2 cellular contexts compared by ENCODE assay signal in genomic region chr5:38265546-38266179, GRCh38.
TF ChIP-seq lines count a peak whose summit lies in the region.

No MANE protein-coding gene starts in this region.

TF ChIP-seq in GM23338, 12 proteins besides CTCF, POLR2A, EP300 and RAD21 (continued from another document):
- TF ChIP-seq, protein P1, sequence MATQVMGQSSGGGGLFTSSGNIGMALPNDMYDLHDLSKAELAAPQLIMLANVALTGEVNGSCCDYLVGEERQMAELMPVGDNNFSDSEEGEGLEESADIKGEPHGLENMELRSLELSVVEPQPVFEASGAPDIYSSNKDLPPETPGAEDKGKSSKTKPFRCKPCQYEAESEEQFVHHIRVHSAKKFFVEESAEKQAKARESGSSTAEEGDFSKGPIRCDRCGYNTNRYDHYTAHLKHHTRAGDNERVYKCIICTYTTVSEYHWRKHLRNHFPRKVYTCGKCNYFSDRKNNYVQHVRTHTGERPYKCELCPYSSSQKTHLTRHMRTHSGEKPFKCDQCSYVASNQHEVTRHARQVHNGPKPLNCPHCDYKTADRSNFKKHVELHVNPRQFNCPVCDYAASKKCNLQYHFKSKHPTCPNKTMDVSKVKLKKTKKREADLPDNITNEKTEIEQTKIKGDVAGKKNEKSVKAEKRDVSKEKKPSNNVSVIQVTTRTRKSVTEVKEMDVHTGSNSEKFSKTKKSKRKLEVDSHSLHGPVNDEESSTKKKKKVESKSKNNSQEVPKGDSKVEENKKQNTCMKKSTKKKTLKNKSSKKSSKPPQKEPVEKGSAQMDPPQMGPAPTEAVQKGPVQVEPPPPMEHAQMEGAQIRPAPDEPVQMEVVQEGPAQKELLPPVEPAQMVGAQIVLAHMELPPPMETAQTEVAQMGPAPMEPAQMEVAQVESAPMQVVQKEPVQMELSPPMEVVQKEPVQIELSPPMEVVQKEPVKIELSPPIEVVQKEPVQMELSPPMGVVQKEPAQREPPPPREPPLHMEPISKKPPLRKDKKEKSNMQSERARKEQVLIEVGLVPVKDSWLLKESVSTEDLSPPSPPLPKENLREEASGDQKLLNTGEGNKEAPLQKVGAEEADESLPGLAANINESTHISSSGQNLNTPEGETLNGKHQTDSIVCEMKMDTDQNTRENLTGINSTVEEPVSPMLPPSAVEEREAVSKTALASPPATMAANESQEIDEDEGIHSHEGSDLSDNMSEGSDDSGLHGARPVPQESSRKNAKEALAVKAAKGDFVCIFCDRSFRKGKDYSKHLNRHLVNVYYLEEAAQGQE (IDR thresholded peaks at IDR 0.05; ENCODE audit: unreplicated experiment) = no peak
- TF ChIP-seq, protein P2, sequence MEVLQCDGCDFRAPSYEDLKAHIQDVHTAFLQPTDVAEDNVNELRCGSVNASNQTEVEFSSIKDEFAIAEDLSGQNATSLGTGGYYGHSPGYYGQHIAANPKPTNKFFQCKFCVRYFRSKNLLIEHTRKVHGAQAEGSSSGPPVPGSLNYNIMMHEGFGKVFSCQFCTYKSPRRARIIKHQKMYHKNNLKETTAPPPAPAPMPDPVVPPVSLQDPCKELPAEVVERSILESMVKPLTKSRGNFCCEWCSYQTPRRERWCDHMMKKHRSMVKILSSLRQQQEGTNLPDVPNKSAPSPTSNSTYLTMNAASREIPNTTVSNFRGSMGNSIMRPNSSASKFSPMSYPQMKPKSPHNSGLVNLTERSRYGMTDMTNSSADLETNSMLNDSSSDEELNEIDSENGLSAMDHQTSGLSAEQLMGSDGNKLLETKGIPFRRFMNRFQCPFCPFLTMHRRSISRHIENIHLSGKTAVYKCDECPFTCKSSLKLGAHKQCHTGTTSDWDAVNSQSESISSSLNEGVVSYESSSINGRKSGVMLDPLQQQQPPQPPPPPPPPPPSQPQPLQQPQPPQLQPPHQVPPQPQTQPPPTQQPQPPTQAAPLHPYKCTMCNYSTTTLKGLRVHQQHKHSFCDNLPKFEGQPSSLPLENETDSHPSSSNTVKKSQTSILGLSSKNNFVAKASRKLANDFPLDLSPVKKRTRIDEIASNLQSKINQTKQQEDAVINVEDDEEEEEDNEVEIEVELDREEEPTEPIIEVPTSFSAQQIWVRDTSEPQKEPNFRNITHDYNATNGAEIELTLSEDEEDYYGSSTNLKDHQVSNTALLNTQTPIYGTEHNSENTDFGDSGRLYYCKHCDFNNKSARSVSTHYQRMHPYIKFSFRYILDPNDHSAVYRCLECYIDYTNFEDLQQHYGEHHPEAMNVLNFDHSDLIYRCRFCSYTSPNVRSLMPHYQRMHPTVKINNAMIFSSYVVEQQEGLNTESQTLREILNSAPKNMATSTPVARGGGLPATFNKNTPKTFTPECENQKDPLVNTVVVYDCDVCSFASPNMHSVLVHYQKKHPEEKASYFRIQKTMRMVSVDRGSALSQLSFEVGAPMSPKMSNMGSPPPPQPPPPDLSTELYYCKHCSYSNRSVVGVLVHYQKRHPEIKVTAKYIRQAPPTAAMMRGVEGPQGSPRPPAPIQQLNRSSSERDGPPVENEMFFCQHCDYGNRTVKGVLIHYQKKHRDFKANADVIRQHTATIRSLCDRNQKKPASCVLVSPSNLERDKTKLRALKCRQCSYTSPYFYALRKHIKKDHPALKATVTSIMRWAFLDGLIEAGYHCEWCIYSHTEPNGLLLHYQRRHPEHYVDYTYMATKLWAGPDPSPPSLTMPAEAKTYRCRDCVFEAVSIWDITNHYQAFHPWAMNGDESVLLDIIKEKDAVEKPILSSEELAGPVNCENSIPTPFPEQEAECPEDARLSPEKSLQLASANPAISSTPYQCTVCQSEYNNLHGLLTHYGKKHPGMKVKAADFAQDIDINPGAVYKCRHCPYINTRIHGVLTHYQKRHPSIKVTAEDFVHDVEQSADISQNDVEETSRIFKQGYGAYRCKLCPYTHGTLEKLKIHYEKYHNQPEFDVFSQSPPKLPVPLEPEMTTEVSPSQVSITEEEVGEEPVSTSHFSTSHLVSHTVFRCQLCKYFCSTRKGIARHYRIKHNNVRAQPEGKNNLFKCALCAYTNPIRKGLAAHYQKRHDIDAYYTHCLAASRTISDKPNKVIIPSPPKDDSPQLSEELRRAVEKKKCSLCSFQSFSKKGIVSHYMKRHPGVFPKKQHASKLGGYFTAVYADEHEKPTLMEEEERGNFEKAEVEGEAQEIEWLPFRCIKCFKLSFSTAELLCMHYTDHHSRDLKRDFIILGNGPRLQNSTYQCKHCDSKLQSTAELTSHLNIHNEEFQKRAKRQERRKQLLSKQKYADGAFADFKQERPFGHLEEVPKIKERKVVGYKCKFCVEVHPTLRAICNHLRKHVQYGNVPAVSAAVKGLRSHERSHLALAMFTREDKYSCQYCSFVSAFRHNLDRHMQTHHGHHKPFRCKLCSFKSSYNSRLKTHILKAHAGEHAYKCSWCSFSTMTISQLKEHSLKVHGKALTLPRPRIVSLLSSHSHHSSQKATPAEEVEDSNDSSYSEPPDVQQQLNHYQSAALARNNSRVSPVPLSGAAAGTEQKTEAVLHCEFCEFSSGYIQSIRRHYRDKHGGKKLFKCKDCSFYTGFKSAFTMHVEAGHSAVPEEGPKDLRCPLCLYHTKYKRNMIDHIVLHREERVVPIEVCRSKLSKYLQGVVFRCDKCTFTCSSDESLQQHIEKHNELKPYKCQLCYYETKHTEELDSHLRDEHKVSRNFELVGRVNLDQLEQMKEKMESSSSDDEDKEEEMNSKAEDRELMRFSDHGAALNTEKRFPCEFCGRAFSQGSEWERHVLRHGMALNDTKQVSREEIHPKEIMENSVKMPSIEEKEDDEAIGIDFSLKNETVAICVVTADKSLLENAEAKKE (CRISPR knock-in tag; IDR thresholded peaks at IDR 0.05) = no peak
- TF ChIP-seq POLR2AphosphoS5 (IDR thresholded peaks at IDR 0.05; ENCODE audit: low read depth) (no peak), EZH2 (IDR thresholded peaks at IDR 0.05; ENCODE audit: low read depth, unreplicated experiment) (no peak), EZH2phosphoT487 (IDR thresholded peaks at IDR 0.05; ENCODE audit: unreplicated experiment) (no peak), STAT1 (IDR thresholded peaks at IDR 0.05; ENCODE audit: unreplicated experiment) (no peak), ZNF114 (CRISPR knock-in tag; IDR thresholded peaks at IDR 0.05) (no peak), NANOG (IDR thresholded peaks at IDR 0.05; ENCODE audit: borderline replicate concordance) (no peak)

TF ChIP-seq in liver, 16 proteins besides CTCF, POLR2A, EP300 and RAD21 (continued from another document):
- no peak for TF ChIP-seq ZBTB33 (IDR thresholded peaks at IDR 0.05)
- TF ChIP-seq SP1 (IDR thresholded peaks at IDR 0.05) = no peak
- no peak for TF ChIP-seq FOXA1 (IDR thresholded peaks at IDR 0.05)
- TF ChIP-seq TAF1 (conservative IDR thresholded peaks at IDR 0.05) = no peak
- no peak for TF ChIP-seq RXRA (IDR thresholded peaks at IDR 0.05)
- TF ChIP-seq ATF3 (IDR thresholded peaks at IDR 0.05) = no peak
- TF ChIP-seq NR2F2 (IDR thresholded peaks at IDR 0.05) = no peak
- TF ChIP-seq HNF4A (conservative IDR thresholded peaks at IDR 0.05) = no peak
- TF ChIP-seq YY1 (IDR thresholded peaks at IDR 0.05) = no peak
- no peak for TF ChIP-seq GABPA (IDR thresholded peaks at IDR 0.05 in 1 of 2, conservative IDR thresholded peaks at IDR 0.05 in 1 of 2)
